8 cellular contexts compared by ENCODE assay signal in genomic region chr6:39114395-39114706, GRCh38. TPM values are rescaled to one million over a fixed set of nuclear protein-coding genes. Genes with fewer than 3 reads are reported as not detected.
A peak's percentile ranks its signal among the peaks of the same experiment; 100 is the strongest.
DNase-seq lines count a peak whose midpoint lies in the region; ATAC-seq and TF ChIP-seq lines count a peak whose summit lies in the region.

No MANE protein-coding gene starts in this region.

- H3K4me3 ChIP-seq in SK-N-SH (ENCODE audit: low read depth in 2 of 2, low read length in 1 of 2) = peak overlapping the region; percentile 81 to 83
- peak overlapping the region; percentile 82 to 89 for H3K4me3 ChIP-seq in foreskin fibroblast (ENCODE audit: low read depth in 1 of 2, low read length in 2 of 2)
- peak overlapping the region; percentile 64 for H3K4me3 ChIP-seq in rectal smooth muscle tissue (ENCODE audit: low read length)

- no peaks in the 10 kb centered on the region for H3K9me3 ChIP-seq in SK-N-SH

- no peaks in the 10 kb centered on the region for H3K27me3 ChIP-seq in SK-N-SH (ENCODE audit: insufficient read depth)
- H3K27me3 ChIP-seq in rectal smooth muscle tissue (ENCODE audit: control insufficient read depth, insufficient read depth, low read length) = no peaks in the 10 kb centered on the region

- no peak for TF ChIP-seq EP300 in SK-N-SH (IDR thresholded peaks at IDR 0.05; ENCODE audit: borderline replicate concordance in 1 of 2, low read depth in 1 of 2, low read length in 1 of 2)

- H3K36me3 Mint-ChIP-seq in activated CD4-positive, alpha-beta T cell treated with anti-CD3 and anti-CD28 coated beads, Interleukin-2, amount 10 ng/mL, durations not matched to agents 7 days and 5 days (ENCODE audit: low read depth) = peaks cover 21% of the 10 kb centered on the region

- CTCF ChIA-PET in activated CD4-positive, alpha-beta T cell treated with anti-CD3 and anti-CD28 coated beads, Interleukin-2, amount 10 ng/mL, durations not matched to agents 7 days and 5 days (lab: Charles Lee) = interaction anchor here (1.0 kb wide), 1 partner anchor 188 kb away, joined by 3 read pairs; no protein-coding TSS in a partner anchor
- CTCF ChIA-PET in SK-N-SH (lab: Yijun Ruan, JAX) = interaction anchor here (1.0 to 1.3 kb wide), 2 partner anchors 53 to 118 kb away, joined by 3 to 4 read pairs; no protein-coding TSS in a partner anchor

- H2AFZ ChIP-seq in SK-N-SH (ENCODE audit: low read depth) = peak overlapping the region; percentile 99

- H3K4me1 ChIP-seq in SK-N-SH (ENCODE audit: control insufficient read depth in 1 of 2, insufficient read depth in 2 of 2, low read depth in 1 of 2, low read length in 1 of 2) (peaks cover 0 to 8% of the 10 kb centered on the region in 2 experiments; a peak in 2 of 4 replicates), rectal smooth muscle tissue (ENCODE audit: control insufficient read depth, insufficient read depth, low read length) (peaks cover 6% of the 10 kb centered on the region)

- peaks cover 63% of the 10 kb centered on the region for H3K4me1 Mint-ChIP-seq in activated CD4-positive, alpha-beta T cell treated with anti-CD3 and anti-CD28 coated beads, Interleukin-2, amount 10 ng/mL, durations not matched to agents 7 days and 5 days

- no peak for TF ChIP-seq CTCF in SK-N-SH (IDR thresholded peaks at IDR 0.05)
- no peak for TF ChIP-seq CTCF in foreskin fibroblast (IDR thresholded peaks at IDR 0.05; ENCODE audit: low read depth, low read length)

- H3K9me3 Mint-ChIP-seq in activated CD4-positive, alpha-beta T cell treated with anti-CD3 and anti-CD28 coated beads, Interleukin-2, amount 10 ng/mL, durations not matched to agents 7 days and 5 days = no peaks in the 10 kb centered on the region

- no peak for DNase-seq in activated CD4-positive, alpha-beta T cell treated with anti-CD3 and anti-CD28 coated beads, Interleukin-2, amount 10 ng/mL, durations not matched to agents 7 days and 5 days
- DNase-seq in activated CD4-positive, alpha-beta T cell treated with anti-CD3 and anti-CD28 coated beads for 4 hours = no peak
- DNase-seq in SK-N-SH = no peak
- no peak for DNase-seq in foreskin fibroblast
- no peak for DNase-seq in stimulated activated CD4-positive, alpha-beta T cell treated with anti-CD3 and anti-CD28 coated beads, Interleukin-2, amount 100 ng/mL, for 24 hours
- no peak for DNase-seq in NCI-H2107 (lab: John Stamatoyannopoulos, UW)

- H3K9ac ChIP-seq in SK-N-SH = peak overlapping the region; percentile 82
- no peak overlapping the region for H3K9ac ChIP-seq in rectal smooth muscle tissue (ENCODE audit: low read length)

- no peaks in the 10 kb centered on the region for H3F3A ChIP-seq in SK-N-SH (replicated peaks; ENCODE audit: insufficient read depth)

- H3K36me3 ChIP-seq in SK-N-SH (replicated peaks in 1 of 2; ENCODE audit: control insufficient read depth in 1 of 2, insufficient read depth in 2 of 2, low read length in 1 of 2) = peaks cover 8 to 12% of the 10 kb centered on the region in 2 experiments
- no peaks in the 10 kb centered on the region for H3K36me3 ChIP-seq in rectal smooth muscle tissue (ENCODE audit: control insufficient read depth, insufficient read depth, low read length)

- peak overlapping the region; percentile 98 for H3K27ac Mint-ChIP-seq in activated CD4-positive, alpha-beta T cell treated with anti-CD3 and anti-CD28 coated beads, Interleukin-2, amount 10 ng/mL, durations not matched to agents 7 days and 5 days

- H3K9me2 ChIP-seq in SK-N-SH = no peaks in the 10 kb centered on the region

- no peak for TF ChIP-seq RAD21 in SK-N-SH (IDR thresholded peaks at IDR 0.05; ENCODE audit: low read length)

- POLR2A ChIA-PET in activated CD4-positive, alpha-beta T cell treated with anti-CD3 and anti-CD28 coated beads, Interleukin-2, amount 10 ng/mL, durations not matched to agents 7 days and 5 days (lab: Charles Lee) = interaction anchor here (1.0 kb wide), 1 partner anchor 39 kb away, joined by 3 read pairs; no protein-coding TSS in a partner anchor
- POLR2A ChIA-PET in SK-N-SH (lab: Yijun Ruan, JAX) = interaction anchor here (1.3 to 1.7 kb wide), 2 partner anchors 25 to 56 kb away, joined by 3 read pairs; no protein-coding TSS in a partner anchor

- 2% methylated on average over 11 of the region's 11 CpGs for WGBS in SK-N-SH (ENCODE audit: low lambda C conversion rate)

- peak overlapping the region; percentile 77 to 97; a peak in 3 of 4 replicates for H3K27ac ChIP-seq in SK-N-SH (ENCODE audit: low read depth in 2 of 2, low read length in 1 of 2)
- peak overlapping the region; percentile 90 for H3K27ac ChIP-seq in rectal smooth muscle tissue (ENCODE audit: low read depth, low read length)

- no peaks in the 10 kb centered on the region for H4K20me1 ChIP-seq in SK-N-SH (ENCODE audit: insufficient read depth)

- H3K4me3 Mint-ChIP-seq in activated CD4-positive, alpha-beta T cell treated with anti-CD3 and anti-CD28 coated beads, Interleukin-2, amount 10 ng/mL, durations not matched to agents 7 days and 5 days = peak overlapping the region; percentile 96

- H3K4me2 ChIP-seq in SK-N-SH = peak overlapping the region; percentile 73

- 0 out of 2 replicates have a peak, but pooled peaks cover 3% of the 10 kb centered on the region for H3K79me2 ChIP-seq in SK-N-SH (ENCODE audit: insufficient read depth)

- ATAC-seq in HG03025 (IDR thresholded peaks at IDR 0.05; ENCODE audit: low FRiP score, unreplicated experiment) = peak; percentile 8

- H3K27me3 Mint-ChIP-seq in activated CD4-positive, alpha-beta T cell treated with anti-CD3 and anti-CD28 coated beads, Interleukin-2, amount 10 ng/mL, durations not matched to agents 7 days and 5 days = no peaks in the 10 kb centered on the region

TF ChIP-seq in SK-N-SH, 30 proteins besides CTCF, POLR2A, EP300 and RAD21:
- no peak for TF ChIP-seq PBX3 (IDR thresholded peaks at IDR 0.05)
- TF ChIP-seq USF1 (IDR thresholded peaks at IDR 0.05; ENCODE audit: borderline replicate concordance, low read depth) = no peak
- no peak for TF ChIP-seq NRF1 (IDR thresholded peaks at IDR 0.05; ENCODE audit: low read depth, low read length)
- no peak for TF ChIP-seq SMC3 (IDR thresholded peaks at IDR 0.05; ENCODE audit: low read depth, low read length)
- no peak for TF ChIP-seq TEAD4 (IDR thresholded peaks at IDR 0.05; ENCODE audit: borderline replicate concordance, insufficient read depth)
- TF ChIP-seq MEF2A (IDR thresholded peaks at IDR 0.05; ENCODE audit: borderline replicate concordance, low read depth) = no peak
- no peak for TF ChIP-seq RFX5 (IDR thresholded peaks at IDR 0.05; ENCODE audit: low read length)
- TF ChIP-seq YY1 (IDR thresholded peaks at IDR 0.05; ENCODE audit: low read depth) = no peak
- TF ChIP-seq GATA2 (CRISPR knock-in tag; IDR thresholded peaks at IDR 0.05) = no peak
- no peak for TF ChIP-seq USF2 (IDR thresholded peaks at IDR 0.05; ENCODE audit: borderline replicate concordance, low read depth, low read length)
- TF ChIP-seq FOXM1 (IDR thresholded peaks at IDR 0.05; ENCODE audit: low read depth) = no peak
- no peak for TF ChIP-seq SIN3A (IDR thresholded peaks at IDR 0.05; ENCODE audit: borderline replicate concordance, low read depth, low read length)
- no peak for TF ChIP-seq MAX (IDR thresholded peaks at IDR 0.05; ENCODE audit: low read depth)
- no peak for TF ChIP-seq IRF3 (IDR thresholded peaks at IDR 0.05; ENCODE audit: low read depth, low read length)

RNA-seq across cellular contexts. Expression of gene SAYSD1, which starts 0.6 kb away (rescaled TPM):
- total RNA-seq in activated CD4-positive, alpha-beta T cell treated with anti-CD3 and anti-CD28 coated beads, Interleukin-2, amount 10 ng/mL, durations not matched to agents 7 days and 5 days = 10 to 100 TPM; 14.3 to 15.1 TPM
- polyA plus RNA-seq in SK-N-SH (2012; rRNA removed) = 6.1 and 7.2 TPM in 2 replicates
- polyA plus RNA-seq in SK-N-SH (2012; cell fraction: cytosol; rRNA removed) = 8.2 TPM in 2 replicates
- polyA plus RNA-seq in SK-N-SH (2012; cell fraction: nucleus; rRNA removed) = 4.6 and 5.9 TPM in 2 replicates
